Comparison of ENCODE assay signal across 15 cellular contexts in the genomic region with DNA sequence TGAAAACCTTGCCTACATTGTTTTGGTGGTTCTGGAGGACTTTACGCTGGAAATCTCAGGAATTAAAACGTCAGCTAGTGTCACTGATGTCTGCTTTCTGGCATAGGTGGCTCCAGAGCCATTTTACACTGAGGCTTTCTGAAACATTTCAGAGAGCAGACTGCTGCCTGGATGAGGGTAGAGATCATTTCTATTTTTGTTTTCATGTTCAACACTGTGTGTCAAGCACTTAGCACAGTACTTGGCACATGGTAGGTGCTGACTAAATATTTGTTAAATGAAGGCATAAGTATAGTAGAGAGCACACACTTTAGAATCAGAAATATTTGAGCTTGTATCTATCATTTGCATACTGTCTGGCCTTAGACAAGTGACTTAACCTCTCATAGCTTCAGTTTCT. TPM values are rescaled to one million over a fixed set of nuclear protein-coding genes. Genes with fewer than 3 reads are reported as not detected.
DNase-seq lines count a peak whose midpoint lies in the region; ATAC-seq and TF ChIP-seq lines count a peak whose summit lies in the region.
"Had no signal": no experiment of that assay in that cellular context is flagged by ENCODE, and none has a peak within 500 bp of the region (broad histone marks: within the 10 kb centered on the region; RNA-seq: fewer than 3 reads in every experiment).

No MANE protein-coding gene starts in this region.

- TF ChIP-seq EP300 in esophagus muscularis mucosa (IDR thresholded peaks at IDR 0.05): no peak

- TF ChIP-seq CTCF in esophagus muscularis mucosa (IDR thresholded peaks at IDR 0.05): no peak

- intact Hi-C loops in Right ventricle myocardium inferior (cut with DNase I) (loop anchor here (5.0 kb wide), 1 partner anchor 60 kb away; no protein-coding TSS in a partner anchor), cardiac septum (cut with DNase I) (no loop called here), left ventricle myocardium superior (cut with micrococcal nuclease) (no loop called here), esophagus muscularis mucosa (cut with DNase I) (no loop called here)

- no peak overlapping the region for H3K4me3 ChIP-seq in esophagus muscularis mucosa
- H3K4me3 ChIP-seq: GM12878, GM23248 had no signal

- TF ChIP-seq POLR2A in esophagus muscularis mucosa (IDR thresholded peaks at IDR 0.05; ENCODE audit: low read depth): no peak

- H3K9me3 ChIP-seq in esophagus muscularis mucosa: no peaks in the 10 kb centered on the region

- 85% methylated on average over 2 of the region's 2 CpGs for WGBS in esophagus muscularis mucosa

- peak; percentile 60 for ATAC-seq in Right ventricle myocardium inferior
- peak; percentile 85 for ATAC-seq in left ventricle myocardium superior
- no peak for ATAC-seq in HG03354 (IDR thresholded peaks at IDR 0.05; ENCODE audit: poor library complexity, severe bottlenecking, unreplicated experiment)
- ATAC-seq: CD8-positive, alpha-beta T cell; GM12878; HCT116 had no signal

- H3K27ac ChIP-seq in esophagus muscularis mucosa (replicated peaks in 1 of 4): no peak overlapping the region
- H3K27ac ChIP-seq: 22Rv1, GM23248, HL-60 had no signal

- DNase-seq in Right ventricle myocardium inferior (ENCODE audit: missing footprints) (no peak), cardiac septum (ENCODE audit: low spot score) (no peak), left ventricle myocardium superior (no peak), myocyte (ENCODE audit: low read depth) (peak; percentile 31), esophagus muscularis mucosa (ENCODE audit: extremely low spot score) (no peak), DMS114 treated with DMSO at 0.1 percent for 48 hours (lab: John Stamatoyannopoulos, UW; ENCODE audit: unreplicated experiment) (no peak)
- DNase-seq: CD8-positive, alpha-beta T cell; COR-L47; DMS53; GM23248 had no signal

- no peaks in the 10 kb centered on the region for H3K36me3 ChIP-seq in esophagus muscularis mucosa

- H3K27me3 ChIP-seq in esophagus muscularis mucosa: no peaks in the 10 kb centered on the region

- H3K4me1 ChIP-seq in esophagus muscularis mucosa: peaks cover 0 to 18% (median 2%) of the 10 kb centered on the region in 4 donors

RNA-seq across cellular contexts. Expression of gene FRY, which starts 59.1 kb away (rescaled TPM):
- total RNA-seq in Right ventricle myocardium inferior (146 TPM), cardiac septum (202 TPM), left ventricle myocardium superior (153 TPM), myocyte (17.8 and 29.8 TPM in 2 replicates), esophagus muscularis mucosa (100 to 1,000 TPM; 104 to 276 (median 135) TPM)
- 49.2 TPM for polyA plus RNA-seq in myocyte (2012)
